ENCODE assay signal across 11 cellular contexts in the genomic region with DNA sequence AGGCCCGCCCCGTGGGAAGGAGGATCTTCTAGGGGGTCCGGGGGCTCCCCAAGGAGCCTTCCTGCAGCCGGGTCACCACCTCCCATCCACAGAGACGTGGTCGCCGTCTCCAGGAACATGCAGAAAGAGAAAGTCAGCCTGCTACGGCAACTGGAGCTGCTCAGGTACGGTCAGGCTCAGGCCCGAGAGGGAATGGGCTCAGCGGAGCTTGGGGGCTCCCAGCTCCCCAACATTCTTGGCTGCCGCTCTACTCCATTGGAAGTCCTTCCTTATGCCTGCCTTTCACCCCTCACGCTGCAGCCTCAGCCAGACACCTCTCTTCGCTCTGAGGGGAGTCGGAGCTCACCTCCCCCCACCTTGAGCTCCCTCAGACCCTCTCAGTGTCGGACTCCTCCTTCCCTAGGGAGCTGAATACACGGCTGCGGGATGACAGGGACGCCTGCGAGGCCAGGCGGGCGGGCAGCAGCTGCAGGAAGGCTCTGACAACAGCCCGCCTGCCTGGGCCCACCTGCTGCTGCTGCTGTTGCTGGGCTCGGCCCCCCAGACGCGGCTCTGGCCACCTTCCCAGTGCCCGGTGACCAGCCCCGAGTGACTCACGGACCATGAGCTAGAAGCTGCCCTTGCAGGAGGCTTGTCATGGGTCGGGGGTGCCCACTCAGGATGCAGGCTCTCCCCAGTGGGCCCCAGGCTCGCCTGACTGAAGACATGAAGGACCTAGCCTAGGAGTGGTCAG. TPM values are rescaled to one million over a fixed set of nuclear protein-coding genes. Genes with fewer than 3 reads are reported as not detected.
A peak's percentile ranks its signal among the peaks of the same experiment; 100 is the strongest.
DNase-seq lines count a peak whose midpoint lies in the region; ATAC-seq and TF ChIP-seq lines count a peak whose summit lies in the region.
"Had no signal": no experiment of that assay in that cellular context is flagged by ENCODE, and none has a peak within 500 bp of the region (broad histone marks: within the 10 kb centered on the region; RNA-seq: fewer than 3 reads in every experiment).

No MANE protein-coding gene starts in this region.

- DNase-seq in Calu3 (no peak), SK-N-DZ (ENCODE audit: low spot score) (peak; percentile 63), immature natural killer cell (no peak), aorta (no peak)
- DNase-seq in activated effector memory CD4-positive, alpha-beta T cell treated with anti-CD3 and anti-CD28 coated beads, Interleukin-2, amount 50 U/mL, for 16 hours = no peak
- DNase-seq: activated CD4-positive, alpha-beta T cell treated with anti-CD3 and anti-CD28 coated beads, Interleukin-2, amount 50 U/mL, for 4 hours; erythroblast; NCI-H187 treated with DMSO at 0.1 percent for 48 hours had no signal

- H3K27ac Mint-ChIP-seq in Calu3 (ENCODE audit: unreplicated experiment) (peak overlapping the region; percentile 1), immature natural killer cell (no peak overlapping the region)

- H3K9me3 Mint-ChIP-seq in Calu3 (ENCODE audit: low read depth, unreplicated experiment) (no peaks in the 10 kb centered on the region), immature natural killer cell (no peaks in the 10 kb centered on the region)

- no peaks in the 10 kb centered on the region for H3K36me3 ChIP-seq in aorta (ENCODE audit: control insufficient read depth in 1 of 2, insufficient read depth in 2 of 2, low read length in 1 of 2)

- H3K36me3 Mint-ChIP-seq in Calu3 (ENCODE audit: insufficient read depth, unreplicated experiment) (peaks cover 91% of the 10 kb centered on the region), immature natural killer cell (no peaks in the 10 kb centered on the region)

- H3K4me3 Mint-ChIP-seq in Calu3 (ENCODE audit: low read depth, unreplicated experiment) = peak overlapping the region; percentile 78
- H3K4me3 Mint-ChIP-seq in immature natural killer cell = peak overlapping the region; percentile 54 to 74 (median 62)

- no peak for TF ChIP-seq CTCF in 22Rv1 (IDR thresholded peaks at IDR 0.05)
- no peak for TF ChIP-seq CTCF in Calu3 (IDR thresholded peaks at IDR 0.05; ENCODE audit: unreplicated experiment)

- peak overlapping the region; percentile 96 for H3K27ac ChIP-seq in 22Rv1
- H3K27ac ChIP-seq in aorta (ENCODE audit: low read depth in 1 of 2, low read length in 2 of 2) = no peak overlapping the region

- H3K27me3 ChIP-seq in aorta (ENCODE audit: control insufficient read depth in 1 of 2, insufficient read depth in 2 of 2, low read length in 1 of 2) = no peaks in the 10 kb centered on the region

- no peaks in the 10 kb centered on the region for H3K9me3 ChIP-seq in aorta (ENCODE audit: control insufficient read depth, low read length)

- H3K4me1 Mint-ChIP-seq in Calu3 (ENCODE audit: low read depth, unreplicated experiment) (peaks cover 34% of the 10 kb centered on the region), immature natural killer cell (peaks cover 0 to 28% of the 10 kb centered on the region in 2 donors)

- intact Hi-C loops in Calu3 (cut with micrococcal nuclease; ENCODE audit: unreplicated experiment) (no loop called here), aorta (cut with DNase I) (no loop called here)

- ATAC-seq in HG02678 (IDR thresholded peaks at IDR 0.05; ENCODE audit: unreplicated experiment) (no peak), HG03521 (IDR thresholded peaks at IDR 0.05; ENCODE audit: unreplicated experiment) (no peak), aorta (ENCODE audit: low FRiP score) (no peak)

- H3K4me3 ChIP-seq in aorta (ENCODE audit: low read length in 2 of 2) = no peak overlapping the region

- BruUV-seq in Calu3 (replicated peaks; lab: Mats Ljungman, UMichigan) = no TSS peak

- no peaks in the 10 kb centered on the region for H3K4me1 ChIP-seq in aorta (ENCODE audit: control insufficient read depth in 1 of 2, insufficient read depth in 2 of 2, low read length in 2 of 2)

- 62 to 74% methylated on average over 26 to 31 of the region's 31 CpGs for WGBS in aorta, 2 donors

- H3K27me3 Mint-ChIP-seq in Calu3 (ENCODE audit: unreplicated experiment) (no peaks in the 10 kb centered on the region), immature natural killer cell (ENCODE audit: low read depth in 3 of 3) (peaks cover 7 to 15% (median 7%) of the 10 kb centered on the region in 3 donors)

- CTCF ChIA-PET in Calu3 (lab: Charles Lee) = interaction anchor here (1.1 kb wide), 1 partner anchor 12 kb away, joined by 5 read pairs; the partner anchor contains the start of gene PNPLA2

RNA-seq across cellular contexts. Expression of gene CD151, which starts 1.5 kb away (rescaled TPM):
- total RNA-seq in Calu3 (2022) (472 and 482 TPM in 2 replicates), aorta (100 to 1,000 TPM; 620 to 681 TPM)
- polyA plus RNA-seq in SK-N-DZ (2014; cell fraction: cytosol; rRNA removed) = 190 and 218 TPM in 2 replicates
- 299 and 307 TPM in 2 replicates for polyA plus RNA-seq in SK-N-DZ (2014; cell fraction: nucleus; rRNA removed)
- polyA plus RNA-seq in immature natural killer cell (10 to 100 TPM; 19.7 to 25.7 (median 23.7) TPM), aorta (1,000 to 10,000 TPM in 1 of 2 donors, 100 to 1,000 TPM in 1; 860 to 1,186 TPM)

RNA-seq across cellular contexts. Expression of gene CRACR2B, which starts 3.6 kb away (rescaled TPM):
- total RNA-seq in Calu3 (2022) (33.4 and 35.3 TPM in 2 replicates), aorta (10 to 100 TPM in 1 of 2 donors, 1 to 10 TPM in 1; 2.2 to 10.0 TPM)
- 25.4 and 33.1 TPM in 2 replicates for polyA plus RNA-seq in SK-N-DZ (2014; cell fraction: cytosol; rRNA removed)
- polyA plus RNA-seq in SK-N-DZ (2014; cell fraction: nucleus; rRNA removed) = 281 and 344 TPM in 2 replicates
- polyA plus RNA-seq in immature natural killer cell (1 to 10 TPM in 1 of 3 donors, under 1 TPM in 1, not detected in 1; 0.74 to 2.2 TPM), aorta (10 to 100 TPM in 1 of 2 donors, 1 to 10 TPM in 1; 4.8 to 10.5 TPM)

RNA-seq across cellular contexts. Expression of gene POLR2L, which starts 11.0 kb away (rescaled TPM):
- total RNA-seq in Calu3 (2022) (107 and 115 TPM in 2 replicates), aorta (10 to 100 TPM; 57.5 to 69.2 TPM)
- polyA plus RNA-seq in SK-N-DZ (2014; cell fraction: cytosol; rRNA removed) = 19.3 and 25.4 TPM in 2 replicates
- polyA plus RNA-seq in SK-N-DZ (2014; cell fraction: nucleus; rRNA removed) = 10.4 and 16.2 TPM in 2 replicates
- polyA plus RNA-seq in immature natural killer cell (100 to 1,000 TPM; 139 to 200 (median 142) TPM), aorta (100 to 1,000 TPM; 140 to 152 TPM)

RNA-seq across cellular contexts. Expression of gene TSPAN4, which starts 11.4 kb away (rescaled TPM):
- total RNA-seq in Calu3 (2022) = 28.9 and 36.3 TPM in 2 replicates
- polyA plus RNA-seq in SK-N-DZ (2014; cell fraction: cytosol; rRNA removed) = 93.8 and 122 TPM in 2 replicates
- polyA plus RNA-seq in SK-N-DZ (2014; cell fraction: nucleus; rRNA removed) = 185 and 239 TPM in 2 replicates
- polyA plus RNA-seq in immature natural killer cell = 10 to 100 TPM; 23.4 to 38.7 (median 37.2) TPM
- total RNA-seq in aorta = 10 to 100 TPM; 42.9 to 95.1 TPM
- polyA plus RNA-seq in aorta = 10 to 100 TPM; 28.4 to 79.1 TPM

RNA-seq across cellular contexts. Expression of gene PNPLA2, which starts 12.6 kb away (rescaled TPM):
- 134 and 151 TPM in 2 replicates for total RNA-seq in Calu3 (2022)
- polyA plus RNA-seq in SK-N-DZ (2014; cell fraction: cytosol; rRNA removed) = 23.7 and 25.9 TPM in 2 replicates
- 119 and 135 TPM in 2 replicates for polyA plus RNA-seq in SK-N-DZ (2014; cell fraction: nucleus; rRNA removed)
- polyA plus RNA-seq in immature natural killer cell = 10 to 100 TPM; 10.9 to 42.3 (median 23.4) TPM
- total RNA-seq in aorta = 100 to 1,000 TPM; 116 to 121 TPM
- 100 to 1,000 TPM in 1 of 2 donors, 10 to 100 TPM in 1; 33.7 to 240 TPM for polyA plus RNA-seq in aorta
